In the genomic region with DNA sequence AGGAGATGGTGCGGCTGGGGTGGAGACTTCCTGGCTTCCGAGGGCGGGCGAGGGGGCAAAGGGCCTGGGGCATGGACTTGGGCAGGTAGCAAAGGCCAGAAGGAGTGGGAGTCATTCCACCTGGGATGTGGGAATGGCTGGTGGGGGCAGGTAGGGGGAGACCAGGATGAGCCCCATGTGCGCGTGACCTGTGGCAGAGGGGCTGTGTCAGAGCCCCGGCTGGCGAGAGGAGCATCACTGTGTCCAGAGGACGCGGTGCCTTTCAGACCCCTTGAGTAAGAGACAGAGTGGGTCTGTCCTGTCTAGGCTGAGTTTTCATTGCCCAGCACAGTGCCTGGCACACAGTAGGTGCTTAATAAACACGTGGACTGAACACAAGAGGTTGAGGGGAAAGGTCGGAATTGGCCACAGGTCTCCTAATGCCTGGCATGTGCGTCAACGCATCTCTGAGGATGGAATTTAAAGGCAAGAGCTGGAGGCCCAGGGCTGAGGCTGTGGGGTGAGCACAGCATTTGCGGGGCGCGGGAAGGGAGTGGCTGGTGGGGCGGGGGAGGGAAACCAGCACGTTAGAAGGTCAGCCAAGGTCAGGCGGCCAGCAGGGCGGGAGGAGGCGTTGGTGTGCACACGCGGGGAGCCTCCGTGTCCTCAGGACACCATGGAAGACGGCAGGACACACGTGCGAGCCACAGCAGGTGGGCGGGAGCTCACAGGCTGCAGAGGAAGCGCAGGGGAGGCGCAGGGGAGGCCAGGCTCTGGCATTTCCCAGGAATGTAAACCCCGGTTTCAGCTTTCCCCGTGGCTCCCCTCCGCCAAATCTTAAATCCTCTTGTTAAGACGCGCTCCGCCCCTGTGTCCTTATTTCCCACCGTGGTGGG, we compare ENCODE assay signal across 17 cellular contexts. TPM values are rescaled to one million over a fixed set of nuclear protein-coding genes. Genes with fewer than 3 reads are reported as not detected.
A peak's percentile ranks its signal among the peaks of the same experiment; 100 is the strongest.
DNase-seq lines count a peak whose midpoint lies in the region; ATAC-seq and TF ChIP-seq lines count a peak whose summit lies in the region.
"Had no signal": no experiment of that assay in that cellular context is flagged by ENCODE, and none has a peak within 500 bp of the region (broad histone marks: within the 10 kb centered on the region; RNA-seq: fewer than 3 reads in every experiment).

No MANE protein-coding gene starts in this region.

- peaks cover 49% of the 10 kb centered on the region for H3K4me1 Mint-ChIP-seq in stimulated activated effector memory CD8-positive, alpha-beta T cell treated with anti-CD3 and anti-CD28 coated beads, Interleukin-12 subunit alpha, Interleukin-12 subunit beta, amount 100 ng/mL, for 72 hours

- in situ Hi-C loops in mammary epithelial cell (cut with MboI; ENCODE audit: low sequenced_read_pairs in 2 of 2), result no loop called here

- H3K4me3 Mint-ChIP-seq in stimulated activated effector memory CD8-positive, alpha-beta T cell treated with anti-CD3 and anti-CD28 coated beads, Interleukin-12 subunit alpha, Interleukin-12 subunit beta, amount 100 ng/mL, for 72 hours, result no peak overlapping the region
- H3K4me3 Mint-ChIP-seq: neural crest cell had no signal

- peak overlapping the region; percentile 76 for H3K4me2 ChIP-seq in mammary epithelial cell (ENCODE audit: insufficient read depth, low read depth, low read length)
- H3K4me2 ChIP-seq: KMS-11 had no signal

- TF ChIP-seq CTCF in mammary epithelial cell (conservative IDR thresholded peaks at IDR 0.05 in 1 of 2, IDR thresholded peaks at IDR 0.05 in 1 of 2; ENCODE audit: extremely low read depth in 1 of 2, insufficient read depth in 1 of 2, low read depth in 1 of 2, low read length in 2 of 2) (no peak), left lung (IDR thresholded peaks at IDR 0.05) (no peak)

- dilution Hi-C loops in mammary epithelial cell (cut with HindIII; ENCODE audit: low sequenced_read_pairs), result no loop called here

- H3K9me3 ChIP-seq in mammary epithelial cell (replicated peaks; ENCODE audit: insufficient read depth, low read length) (no peaks in the 10 kb centered on the region), left lung (no peaks in the 10 kb centered on the region)
- H3K9me3 ChIP-seq: ascending aorta, spleen, tibial artery had no signal

- peaks cover 21% of the 10 kb centered on the region for H3K4me1 ChIP-seq in mammary epithelial cell (ENCODE audit: insufficient read depth, low read length)
- peaks cover 3 to 31% of the 10 kb centered on the region in 2 donors for H3K4me1 ChIP-seq in left lung

- ATAC-seq in left lung (peak; percentile 13), HG02870 (IDR thresholded peaks at IDR 0.05; ENCODE audit: unreplicated experiment) (no peak)
- ATAC-seq in stimulated activated effector memory CD8-positive, alpha-beta T cell treated with anti-CD3 and anti-CD28 coated beads, Interleukin-12 subunit alpha, Interleukin-12 subunit beta, amount 100 ng/mL, for 72 hours, result no peak

- H3K9ac ChIP-seq in mammary epithelial cell (ENCODE audit: insufficient read depth, low read length), result no peak overlapping the region
- H3K9ac ChIP-seq: KMS-11 had no signal

- no peak overlapping the region for H3K27ac ChIP-seq in mammary epithelial cell (ENCODE audit: insufficient read depth, low read depth, low read length)
- peak overlapping the region in 1 of 2 donors; percentile 45 for H3K27ac ChIP-seq in left lung
- H3K27ac ChIP-seq: ascending aorta, KMS-11, spleen, tibial artery had no signal

- H3K79me2 ChIP-seq in mammary epithelial cell (ENCODE audit: insufficient read depth, low read length), result peaks cover 64% of the 10 kb centered on the region

- H4K20me1 ChIP-seq in mammary epithelial cell (ENCODE audit: insufficient read depth, low read length), result no peaks in the 10 kb centered on the region

- H3K27me3 ChIP-seq in mammary epithelial cell (ENCODE audit: insufficient read depth, low read length), result no peaks in the 10 kb centered on the region
- no peaks in the 10 kb centered on the region for H3K27me3 ChIP-seq in left lung
- H3K27me3 ChIP-seq: ascending aorta, spleen, tibial artery had no signal

- peak; percentile 75 for DNase-seq in NCI-H82 (lab: John Stamatoyannopoulos, UW)
- DNase-seq in NCI-H82 treated with DMSO at 0.1 percent for 48 hours (lab: John Stamatoyannopoulos, UW; ENCODE audit: unreplicated experiment), result no peak
- DNase-seq in mammary epithelial cell, result no peak
- DNase-seq in left lung, result no peak
- DNase-seq in stimulated activated effector memory CD8-positive, alpha-beta T cell treated with anti-CD3 and anti-CD28 coated beads, Interleukin-12 subunit alpha, Interleukin-12 subunit beta, amount 100 ng/mL, for 72 hours (ENCODE audit: low spot score in 2 of 2), result no peak
- no peak for DNase-seq in NCI-H345 (lab: John Stamatoyannopoulos, UW)
- DNase-seq in glomerular visceral epithelial cell (ENCODE audit: extremely low spot score), result no peak
- DNase-seq: activated CD4-positive, alpha-beta T cell treated with anti-CD3 and anti-CD28 coated beads, Interleukin-2, amount 50 U/mL, for 1 hour; effector CD4-positive, alpha-beta T cell; NCI-H187; spleen; T-helper 1 cell; tibial artery had no signal

- no peaks in the 10 kb centered on the region for H3K9me3 Mint-ChIP-seq in stimulated activated effector memory CD8-positive, alpha-beta T cell treated with anti-CD3 and anti-CD28 coated beads, Interleukin-12 subunit alpha, Interleukin-12 subunit beta, amount 100 ng/mL, for 72 hours
- H3K9me3 Mint-ChIP-seq: neural crest cell had no signal

- H3K4me3 ChIP-seq in mammary epithelial cell (replicated peaks in 1 of 3; ENCODE audit: insufficient read depth in 1 of 3, low read depth in 2 of 3, low read length in 3 of 3), result no peak overlapping the region
- no peak overlapping the region for H3K4me3 ChIP-seq in left lung
- H3K4me3 ChIP-seq: ascending aorta, spleen, tibial artery had no signal

- no peaks in the 10 kb centered on the region for H3K36me3 Mint-ChIP-seq in stimulated activated effector memory CD8-positive, alpha-beta T cell treated with anti-CD3 and anti-CD28 coated beads, Interleukin-12 subunit alpha, Interleukin-12 subunit beta, amount 100 ng/mL, for 72 hours

- 94% methylated on average over 17 of the region's 38 CpGs for WGBS in mammary epithelial cell (ENCODE audit: low coverage, missing lambda C conversion rate)

- CTCF ChIA-PET in mammary epithelial cell (lab: Charles Lee; ENCODE audit: low non-redundant PET), result no interaction called here

- no peak overlapping the region for H2AFZ ChIP-seq in mammary epithelial cell (ENCODE audit: low read depth, low read length)

- peak overlapping the region; percentile 63 for H3K27ac Mint-ChIP-seq in stimulated activated effector memory CD8-positive, alpha-beta T cell treated with anti-CD3 and anti-CD28 coated beads, Interleukin-12 subunit alpha, Interleukin-12 subunit beta, amount 100 ng/mL, for 72 hours

- H3K36me3 ChIP-seq in mammary epithelial cell (ENCODE audit: insufficient read depth, low read length), result no peaks in the 10 kb centered on the region
- peaks cover 0 to 8% of the 10 kb centered on the region in 2 donors for H3K36me3 ChIP-seq in left lung
- H3K36me3 ChIP-seq: ascending aorta, spleen, tibial artery had no signal

- intact Hi-C loops in mammary epithelial cell (cut with micrococcal nuclease) (no loop called here), left lung (cut with DNase I) (no loop called here)

- no TSS peak for BruUV-seq in mammary epithelial cell (replicated peaks; lab: Mats Ljungman, UMichigan)

RNA-seq across cellular contexts. Expression of a gene that starts 51.8 kb away (rescaled TPM):
- total RNA-seq in mammary epithelial cell, result 10 to 100 TPM; 23.0 to 45.6 TPM
- 13.5 TPM for polyA plus RNA-seq in mammary epithelial cell
- 14.4 TPM for polyA minus RNA-seq in mammary epithelial cell
- 100 to 1,000 TPM; 110 to 157 TPM for total RNA-seq in left lung
